In genomic region chr3:13134879-13135206, GRCh38 we compare ENCODE assay signal across 24 cellular contexts.
"Had no signal": no experiment of that assay in that cellular context is flagged by ENCODE, and none has a peak within 500 bp of the region (broad histone marks: within the 10 kb centered on the region; RNA-seq: fewer than 3 reads in every experiment).

No MANE protein-coding gene starts in this region.

- H3K4me1 ChIP-seq: breast epithelium, esophagus squamous epithelium, heart right ventricle, left lung, thyroid gland had no signal

- DNase-seq: activated CD4-positive, alpha-beta T cell treated with anti-CD3 and anti-CD28 coated beads for 1 hour; activated CD4-positive, alpha-beta T cell treated with anti-CD3 and anti-CD28 coated beads, Interleukin-2, amount 50 U/mL, for 1 hour; activated gamma-delta T cell treated with Interleukin-2 at 50 U/mL for 16 hours; activated naive CD4-positive, alpha-beta T cell treated with anti-CD3 and anti-CD28 coated beads, Interleukin-2, amount 50 U/mL, for 16 hours; activated T-cell treated with anti-CD3 and anti-CD28 coated beads, Interleukin-2, amount 50 U/mL, for 1 hour; effector CD8-positive, alpha-beta T cell; esophagus squamous epithelium; foreskin melanocyte; heart right ventricle; stimulated activated CD4-positive, alpha-beta T cell treated with anti-CD3 and anti-CD28 coated beads, Interleukin-1b, Interleukin-23, amount 100 ng/mL, for 48 hours; stimulated activated CD4-positive, alpha-beta T cell treated with anti-CD3 and anti-CD28 coated beads, Interleukin-4, amount 100 ng/mL, for 4 hours; stimulated activated CD8-positive, alpha-beta memory T cell treated with anti-CD3 and anti-CD28 coated beads, Interleukin-4, amount 100 ng/mL, for 48 hours; stimulated activated naive CD8-positive, alpha-beta T cell treated with anti-CD3 and anti-CD28 coated beads, Interleukin-15, amount 100 ng/mL, for 72 hours; T-helper 2 cell; thyroid gland had no signal

- H3K36me3 ChIP-seq: breast epithelium, esophagus squamous epithelium, heart right ventricle, left lung, thyroid gland had no signal

- H3K27ac ChIP-seq: breast epithelium, epithelial cell of prostate, esophagus squamous epithelium, heart right ventricle, left lung, thyroid gland had no signal

- FAIRE-seq: colon, endometrium had no signal

- H3K4me2 ChIP-seq: smooth muscle cell had no signal

- H3K27me3 ChIP-seq: breast epithelium, thyroid gland had no signal

- ATAC-seq: left lung; stimulated activated memory B cell treated with anti-CD40 and anti-IgM and Interleukin-4, amounts not matched to agents 10 μg/mL and 1 μg/mL and 100 μg/mL, for 72 hours; stimulated activated naive CD8-positive, alpha-beta T cell treated with anti-CD3 and anti-CD28 coated beads, Interleukin-15, amount 100 ng/mL, for 72 hours; WTC11 had no signal

- H3K4me3 ChIP-seq: breast epithelium, esophagus squamous epithelium, heart right ventricle, left lung, lung, smooth muscle cell, thyroid gland had no signal

- H3K9me3 ChIP-seq: breast epithelium, esophagus squamous epithelium, heart right ventricle, left lung, thyroid gland had no signal
